27 cellular contexts compared by ENCODE assay signal in the genomic region with DNA sequence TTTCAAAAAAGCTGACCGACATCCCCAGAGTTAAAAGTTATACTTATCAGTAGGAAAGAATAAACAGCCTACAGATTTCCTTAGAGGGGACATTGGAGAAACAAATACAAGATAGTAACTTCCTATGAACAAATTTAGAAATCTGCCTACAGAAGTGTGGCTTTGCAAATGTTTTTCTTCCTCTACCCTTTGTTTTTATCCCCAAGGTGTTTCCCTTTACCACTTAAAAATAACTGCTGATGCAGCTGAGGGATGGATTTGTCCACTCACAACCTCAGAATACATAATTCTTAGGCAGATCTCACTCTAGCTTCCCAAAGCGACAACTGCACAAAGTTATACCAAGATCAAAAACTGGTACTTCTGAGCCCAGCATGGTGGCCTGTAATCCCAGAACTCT.
"Had no signal": no experiment of that assay in that cellular context is flagged by ENCODE, and none has a peak within 500 bp of the region (broad histone marks: within the 10 kb centered on the region; RNA-seq: fewer than 3 reads in every experiment).

No MANE protein-coding gene starts in this region.

- H3K4me3 ChIP-seq: colonic mucosa, dorsolateral prefrontal cortex, esophagus squamous epithelium, gastrocnemius medialis, heart right ventricle, left lung, lower lobe of right lung, mucosa of descending colon had no signal

- H3K4me3 Mint-ChIP-seq: dendritic cell treated with granulocyte-macrophage colony-stimulating factor and Interleukin-4, amounts not matched to agents 40 ng/mL and 50 ng/mL, for 4 days; mesothelial cell of epicardium; naive B cell had no signal

- H3K27ac Mint-ChIP-seq: dendritic cell treated with granulocyte-macrophage colony-stimulating factor and Interleukin-4, amounts not matched to agents 40 ng/mL and 50 ng/mL, for 4 days; mesothelial cell of epicardium had no signal

- H3K9me3 ChIP-seq: colonic mucosa had no signal

- H3K4me1 ChIP-seq: colonic mucosa, esophagus squamous epithelium, gastrocnemius medialis, heart right ventricle, left lung, lower lobe of right lung had no signal

- H3K27me3 Mint-ChIP-seq: dendritic cell treated with granulocyte-macrophage colony-stimulating factor and Interleukin-4, amounts not matched to agents 40 ng/mL and 50 ng/mL, for 4 days; naive B cell had no signal

- FAIRE-seq: endometrium, islet of Langerhans, keratinocyte had no signal

- DNase-seq: colonic mucosa; cortex of kidney; dorsolateral prefrontal cortex; effector CD4-positive, alpha-beta T cell; effector memory CD4-positive, alpha-beta T cell; erythroblast; esophagus squamous epithelium; foreskin fibroblast; foreskin melanocyte; gastrocnemius medialis; glutamatergic neuron; head of caudate nucleus; heart right ventricle; hippocampal formation; left cardiac atrium; left lung; left ventricle myocardium superior; lower lobe of right lung; mesenchymal stem cell; mucosa of descending colon; naive B cell had no signal

- H3K27me3 ChIP-seq: colonic mucosa, dorsolateral prefrontal cortex, esophagus squamous epithelium, gastrocnemius medialis, heart right ventricle, left lung had no signal

- H3K4me1 Mint-ChIP-seq: mesothelial cell of epicardium had no signal

- H3K27ac ChIP-seq: colonic mucosa, dorsolateral prefrontal cortex, epithelial cell of prostate, esophagus squamous epithelium, gastrocnemius medialis, heart right ventricle, left lung, lower lobe of right lung had no signal
